8 cellular contexts compared by ENCODE assay signal in the genomic region with DNA sequence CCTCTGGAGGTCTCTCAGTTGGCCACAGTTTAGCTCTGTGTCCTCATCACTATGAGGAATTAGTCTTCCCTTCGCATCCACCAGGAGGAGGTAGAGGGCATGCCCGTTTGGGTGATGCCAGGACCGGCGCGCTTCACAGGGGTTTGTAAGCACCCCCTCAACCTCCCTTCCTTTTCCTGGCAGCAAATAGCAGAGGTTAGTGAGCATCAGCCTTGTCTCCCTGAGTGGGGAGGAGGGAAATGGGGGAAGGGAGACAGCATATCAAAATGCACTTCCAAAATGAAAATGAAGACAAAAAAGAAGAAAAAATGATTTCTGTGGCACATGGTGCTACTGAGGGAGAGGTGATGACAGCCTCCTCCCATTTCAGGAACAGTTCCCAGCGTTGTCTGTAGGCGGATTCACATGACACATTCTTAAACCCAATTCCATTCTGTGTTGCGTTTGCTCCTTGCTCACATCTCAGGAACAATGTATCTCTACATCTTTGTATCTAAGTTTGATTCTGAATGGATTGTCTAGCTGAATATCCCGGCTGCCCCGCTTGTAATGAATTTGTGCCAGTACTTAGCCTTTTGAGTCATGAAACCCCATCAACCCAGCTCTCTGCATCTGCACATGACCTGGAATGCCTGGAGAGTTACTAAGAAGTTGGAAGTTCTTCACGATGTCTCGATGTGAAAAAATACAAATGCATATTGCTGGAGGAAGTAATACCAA. TPM values are rescaled to one million over a fixed set of nuclear protein-coding genes. Genes with fewer than 3 reads are reported as not detected.
A peak's percentile ranks its signal among the peaks of the same experiment; 100 is the strongest.
DNase-seq lines count a peak whose midpoint lies in the region; ATAC-seq and TF ChIP-seq lines count a peak whose summit lies in the region.

No MANE protein-coding gene starts in this region.

- H3K9ac ChIP-seq in stomach smooth muscle (ENCODE audit: low read length in 2 of 2) = no peak overlapping the region

- H3F3A ChIP-seq in PC-9 (ENCODE audit: insufficient read depth, low read depth) = 0 out of 2 replicates have a peak, but pooled peaks cover 5% of the 10 kb centered on the region

- no peaks in the 10 kb centered on the region for H3K27me3 ChIP-seq in PC-9 (ENCODE audit: insufficient read depth, low read depth)
- H3K27me3 ChIP-seq in stomach smooth muscle (ENCODE audit: control insufficient read depth in 1 of 2, insufficient read depth in 2 of 2, low read length in 2 of 2) = no peaks in the 10 kb centered on the region

- no peaks in the 10 kb centered on the region for H3K79me2 ChIP-seq in PC-9 (ENCODE audit: low read depth)

- H3K9me2 ChIP-seq in PC-9 (ENCODE audit: insufficient read depth) = no peaks in the 10 kb centered on the region

- POLR2A ChIA-PET in PC-9 (lab: Charles Lee; ENCODE audit: unreplicated experiment) = no interaction called here

- H3K9me3 ChIP-seq in PC-9 (ENCODE audit: insufficient read depth, low read depth) (no peaks in the 10 kb centered on the region), stomach smooth muscle (ENCODE audit: control insufficient read depth in 2 of 2, low read length in 2 of 2) (no peaks in the 10 kb centered on the region)

- peaks cover 7% of the 10 kb centered on the region; the same call in 1 of the 2 replicates for H3K4me1 ChIP-seq in PC-9 (replicated peaks; ENCODE audit: insufficient read depth)
- peaks cover 8% of the 10 kb centered on the region for H3K4me1 ChIP-seq in stomach smooth muscle (ENCODE audit: control insufficient read depth, insufficient read depth, low read length)

- peak; percentile 73 to 76 for ATAC-seq in natural killer cell treated with Interleukin-12 subunit alpha and Interleukin-12 subunit beta and Interleukin-15 and Interleukin-18, amount 100 ng/mL, for 72 hours
- no peak for ATAC-seq in GM19452 (IDR thresholded peaks at IDR 0.05; ENCODE audit: unreplicated experiment)

- no peaks in the 10 kb centered on the region for H4K20me1 ChIP-seq in PC-9 (ENCODE audit: insufficient read depth)

- H3K9me3 Mint-ChIP-seq in natural killer cell treated with Interleukin-12 subunit alpha and Interleukin-12 subunit beta and Interleukin-15 and Interleukin-18, amount 100 ng/mL, for 72 hours = no peaks in the 10 kb centered on the region

- peak; percentile 80 for TF ChIP-seq CTCF in PC-9 (conservative IDR thresholded peaks at IDR 0.05)

- H3K27ac Mint-ChIP-seq in natural killer cell treated with Interleukin-12 subunit alpha and Interleukin-12 subunit beta and Interleukin-15 and Interleukin-18, amount 100 ng/mL, for 72 hours = no peak overlapping the region

- no TSS peak for BruUV-seq in PC-9 (replicated peaks; lab: Mats Ljungman, UMichigan)

- no peaks in the 10 kb centered on the region for H3K36me3 Mint-ChIP-seq in natural killer cell treated with Interleukin-12 subunit alpha and Interleukin-12 subunit beta and Interleukin-15 and Interleukin-18, amount 100 ng/mL, for 72 hours

- DNase-seq in COLO668 (lab: John Stamatoyannopoulos, UW; ENCODE audit: unreplicated experiment) (peak; percentile 56), HS-27A (ENCODE audit: low read depth) (peak; percentile 74), PC-9 (peak; percentile 44 to 45), fibroblast of gingiva (ENCODE audit: low read depth) (peak; percentile 69)
- DNase-seq in activated T-cell treated with anti-CD3 and anti-CD28 coated beads, Interleukin-2, amount 50 U/mL, for 48 hours = peak; percentile 57 to 65
- peak; percentile 67 for DNase-seq in natural killer cell treated with Interleukin-12 subunit alpha and Interleukin-12 subunit beta and Interleukin-15 and Interleukin-18, amount 100 ng/mL, for 72 hours (ENCODE audit: low spot score)

- H3K4me3 ChIP-seq in PC-9 = peak overlapping the region; percentile 54
- H3K4me3 ChIP-seq in stomach smooth muscle (ENCODE audit: low read length in 2 of 2) = peak overlapping the region; percentile 16 to 64

- H3K36me3 ChIP-seq in PC-9 (ENCODE audit: low read depth) (no peaks in the 10 kb centered on the region), stomach smooth muscle (ENCODE audit: control insufficient read depth in 2 of 2, insufficient read depth in 2 of 2, low read length in 2 of 2) (no peaks in the 10 kb centered on the region)

- peak overlapping the region; percentile 78 for H2AFZ ChIP-seq in PC-9

- intact Hi-C loops in PC-9 (cut with micrococcal nuclease; ENCODE audit: unreplicated experiment) = no loop called here

- CTCF ChIA-PET in PC-9 (lab: Charles Lee) = interaction anchor here (0.6 to 1.6 kb wide), 6 partner anchors 17 to 301 kb away, joined by 3 to 6 read pairs (median 3); a partner anchor contains a TSS

- H3K4me1 Mint-ChIP-seq in natural killer cell treated with Interleukin-12 subunit alpha and Interleukin-12 subunit beta and Interleukin-15 and Interleukin-18, amount 100 ng/mL, for 72 hours (ENCODE audit: low read depth in 2 of 2) = peaks cover 8 to 9% of the 10 kb centered on the region in 2 donors

- peaks cover 19 to 33% of the 10 kb centered on the region in 2 donors for H3K27me3 Mint-ChIP-seq in natural killer cell treated with Interleukin-12 subunit alpha and Interleukin-12 subunit beta and Interleukin-15 and Interleukin-18, amount 100 ng/mL, for 72 hours

- peak overlapping the region; percentile 82 for H3K4me2 ChIP-seq in PC-9

- peak overlapping the region; percentile 40 for H3K4me3 Mint-ChIP-seq in natural killer cell treated with Interleukin-12 subunit alpha and Interleukin-12 subunit beta and Interleukin-15 and Interleukin-18, amount 100 ng/mL, for 72 hours

- H3K27ac ChIP-seq in PC-9 (no peak overlapping the region), stomach smooth muscle (ENCODE audit: low read length) (no peak overlapping the region)

RNA-seq across cellular contexts. Expression of a gene that starts 45.1 kb away (rescaled TPM):
- 30.3 and 30.8 TPM in 2 replicates for total RNA-seq in PC-9 (2021)
- under 1 TPM; 0.36 to 0.86 TPM for total RNA-seq in natural killer cell treated with Interleukin-12 subunit alpha and Interleukin-12 subunit beta and Interleukin-15 and Interleukin-18, amount 100 ng/mL, for 72 hours

RNA-seq across cellular contexts. Expression of a gene that starts 56.1 kb away (rescaled TPM):
- 31.8 and 38.5 TPM in 2 replicates for total RNA-seq in PC-9 (2021)
- total RNA-seq in natural killer cell treated with Interleukin-12 subunit alpha and Interleukin-12 subunit beta and Interleukin-15 and Interleukin-18, amount 100 ng/mL, for 72 hours = 10 to 100 TPM; 42.6 to 54.8 TPM

Comparison
In these comparisons a context has a peak if more than half of its experiments do, and no peak if none do; other contexts are left out.
1. RNA of a gene that starts 45.1 kb away (total RNA-seq): 30.3 to 30.8 TPM in PC-9; 0.36 to 0.86 TPM in natural killer cell treated with Interleukin-12 subunit alpha and Interleukin-12 subunit beta and Interleukin-15 and Interleukin-18, amount 100 ng/mL, for 72 hours; every median in the first group is over 10 times any median in the second.
2. Peak in every context shown above with its lines, with median percentiles within 50 percentile points of each other: DNase-seq.